In genomic region chr19:33819875-33820781, GRCh38 we compare ENCODE assay signal across 8 cellular contexts. TPM values are rescaled to one million over a fixed set of nuclear protein-coding genes. Genes with fewer than 3 reads are reported as not detected.
DNase-seq lines count a peak whose midpoint lies in the region; ATAC-seq and TF ChIP-seq lines count a peak whose summit lies in the region.

No MANE protein-coding gene starts in this region.

- H3K27me3 ChIP-seq in mononuclear cell (ENCODE audit: insufficient read depth, low read length) (no peaks in the 10 kb centered on the region), BE2C (no peaks in the 10 kb centered on the region)

- POLR2A ChIA-PET in activated CD8-positive, alpha-beta T cell treated with anti-CD3 and anti-CD28 coated beads for 36 hours (lab: Charles Lee), result interaction anchor here (0.8 kb wide), 1 partner anchor 22 kb away, joined by 3 read pairs; no protein-coding TSS in a partner anchor

- H3K4me1 Mint-ChIP-seq in activated CD8-positive, alpha-beta T cell treated with anti-CD3 and anti-CD28 coated beads for 36 hours (ENCODE audit: low read depth), result peaks cover 11% of the 10 kb centered on the region

- no peaks in the 10 kb centered on the region for H3K9me3 Mint-ChIP-seq in activated CD8-positive, alpha-beta T cell treated with anti-CD3 and anti-CD28 coated beads for 36 hours

- H3K27me3 Mint-ChIP-seq in activated CD8-positive, alpha-beta T cell treated with anti-CD3 and anti-CD28 coated beads for 36 hours, result peaks cover 21% of the 10 kb centered on the region

- peak overlapping the region; percentile 61 for H3K4me3 Mint-ChIP-seq in activated CD8-positive, alpha-beta T cell treated with anti-CD3 and anti-CD28 coated beads for 36 hours

- TF ChIP-seq CTCF in GM12865 (IDR thresholded peaks at IDR 0.05; ENCODE audit: insufficient read depth, low read depth, low read length, missing control alignments), result no peak
- no peak for TF ChIP-seq CTCF in activated CD8-positive, alpha-beta T cell treated with anti-CD3 and anti-CD28 coated beads for 36 hours (IDR thresholded peaks at IDR 0.05)
- TF ChIP-seq CTCF in BE2C (IDR thresholded peaks at IDR 0.05; ENCODE audit: low read depth, low read length), result no peak

- H3K4me3 ChIP-seq in GM12865 (ENCODE audit: low read depth, low read length) (peak overlapping the region; percentile 45), mononuclear cell (ENCODE audit: low read length) (peak overlapping the region; percentile 42), BE2C (ENCODE audit: low read depth, low read length) (no peak overlapping the region)

- no peaks in the 10 kb centered on the region for H3K9me3 ChIP-seq in mononuclear cell (ENCODE audit: low read depth, low read length)
- no peaks in the 10 kb centered on the region for H3K9me3 ChIP-seq in BE2C

- H3K36me3 Mint-ChIP-seq in activated CD8-positive, alpha-beta T cell treated with anti-CD3 and anti-CD28 coated beads for 36 hours (ENCODE audit: low read depth), result no peaks in the 10 kb centered on the region

- H3K4me1 ChIP-seq in mononuclear cell (ENCODE audit: insufficient read depth, low read length) (peaks cover 58% of the 10 kb centered on the region), BE2C (no peaks in the 10 kb centered on the region)

- CTCF ChIA-PET in activated CD8-positive, alpha-beta T cell treated with anti-CD3 and anti-CD28 coated beads for 36 hours (lab: Charles Lee), result interaction anchor here (1.1 to 4.2 kb wide), 4 partner anchors 17 to 42 kb away, joined by 3 to 23 read pairs (median 4); partner anchors contain the start of gene KCTD15

- no peak overlapping the region for H3K27ac Mint-ChIP-seq in activated CD8-positive, alpha-beta T cell treated with anti-CD3 and anti-CD28 coated beads for 36 hours

- H3K36me3 ChIP-seq in BE2C, result no peaks in the 10 kb centered on the region

- peak; percentile 83 for ATAC-seq in activated CD8-positive, alpha-beta T cell treated with anti-CD3 and anti-CD28 coated beads for 36 hours

- intact Hi-C loops in activated CD8-positive, alpha-beta T cell treated with anti-CD3 and anti-CD28 coated beads for 36 hours (cut with micrococcal nuclease), result no loop called here

- DNase-seq in GM12865 (ENCODE audit: low read depth), result peak; percentile 57
- DNase-seq in NCI-H1105 (lab: John Stamatoyannopoulos, UW), result peak; percentile 39
- DNase-seq in activated CD8-positive, alpha-beta T cell treated with anti-CD3 and anti-CD28 coated beads for 36 hours, result peak; percentile 76
- peak; percentile 75 for DNase-seq in epidermal melanocyte (ENCODE audit: insufficient read length, low spot score)
- peak in 4 of 6 experiments; percentile 6 to 39 (median 21) for DNase-seq in stimulated activated naive CD4-positive, alpha-beta T cell (lab: John Stamatoyannopoulos, UW)
- DNase-seq in BE2C, result no peak
- DNase-seq in occipital lobe (lab: John Stamatoyannopoulos, UW), result no peak

RNA-seq across cellular contexts. Expression of gene KCTD15, which starts 23.5 kb away (rescaled TPM):
- 1 to 10 TPM; 8.3 to 8.8 TPM for total RNA-seq in activated CD8-positive, alpha-beta T cell treated with anti-CD3 and anti-CD28 coated beads for 36 hours
- total RNA-seq in mononuclear cell (10.3 TPM), occipital lobe (85.5 TPM)
- polyA plus RNA-seq in BE2C (2012; ENCODE audit: insufficient read depth, insufficient read length, low read depth), result 45.2 TPM

Comparison
In these comparisons a context has a peak if more than half of its experiments do, and no peak if none do; other contexts are left out.
1. DNase-seq: peak in GM12865 (single experiment), NCI-H1105 (single experiment), activated CD8-positive, alpha-beta T cell treated with anti-CD3 and anti-CD28 coated beads for 36 hours (single experiment), epidermal melanocyte (single experiment) and stimulated activated naive CD4-positive, alpha-beta T cell (4 of 6); none in BE2C (single experiment) and occipital lobe (single experiment).